ENCODE assay signal across 8 cellular contexts in the genomic region with DNA sequence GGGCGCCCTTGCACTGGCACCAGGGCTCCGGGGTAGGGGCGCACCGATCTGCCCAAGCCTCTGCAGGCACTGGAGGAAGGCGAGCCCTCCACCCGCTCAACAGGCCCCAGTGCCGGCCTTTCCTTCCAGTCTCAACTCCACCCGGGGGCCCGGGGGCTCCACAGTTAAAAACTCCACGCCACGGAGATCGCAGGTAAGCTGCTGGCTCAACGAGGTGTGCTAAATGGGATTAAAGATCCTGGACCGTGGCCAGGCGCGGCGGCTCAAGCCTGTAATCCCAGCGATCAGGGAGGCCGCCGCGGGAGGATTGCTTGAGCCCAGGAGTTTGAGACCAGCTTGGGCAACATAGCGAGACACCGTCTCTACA. TPM values are rescaled to one million over a fixed set of nuclear protein-coding genes. Genes with fewer than 3 reads are reported as not detected.
DNase-seq lines count a peak whose midpoint lies in the region; ATAC-seq, FAIRE-seq and TF ChIP-seq lines count a peak whose summit lies in the region.

No MANE protein-coding gene starts in this region.

- peak overlapping the region; percentile 99 for H3K4me2 ChIP-seq in osteoblast (ENCODE audit: insufficient read depth, low read length)

- in situ Hi-C loops in Panc1 (cut with HindIII; ENCODE audit: low pct_unique_long_range_greater_than_20kb, low sequenced_read_pairs), result no loop called here

- peaks cover 34% of the 10 kb centered on the region for H3K79me2 ChIP-seq in osteoblast (ENCODE audit: insufficient read depth, low read length)

- no peak for FAIRE-seq in GM12892 (lab: Jason Lieb, UNC)

- peaks cover 14% of the 10 kb centered on the region for H4K20me1 ChIP-seq in osteoblast (ENCODE audit: insufficient read depth, low read length)

- ATAC-seq in Panc1 (no peak), GM19452 (IDR thresholded peaks at IDR 0.05; ENCODE audit: unreplicated experiment) (no peak)

- H3K27ac ChIP-seq in Panc1 (ENCODE audit: low read length) (peak overlapping the region; percentile 74), osteoblast (ENCODE audit: low read depth, low read length) (peak overlapping the region; percentile 85)

- H3K4me1 Mint-ChIP-seq in Caco-2 (ENCODE audit: low read depth, unreplicated experiment), result peaks cover 19% of the 10 kb centered on the region

- peak overlapping the region; percentile 87 for H3K4me3 Mint-ChIP-seq in Caco-2 (ENCODE audit: unreplicated experiment)

- H3K9me3 ChIP-seq in Caco-2 (no peaks in the 10 kb centered on the region), Panc1 (ENCODE audit: control insufficient read depth, insufficient read depth, low read depth, low read length) (no peaks in the 10 kb centered on the region), osteoblast (ENCODE audit: low read depth, low read length) (no peaks in the 10 kb centered on the region)

- peak overlapping the region; percentile 95 for H3K27ac Mint-ChIP-seq in Caco-2 (ENCODE audit: unreplicated experiment)

- peak overlapping the region; percentile 94 for H2AFZ ChIP-seq in osteoblast (ENCODE audit: low read length)

- peaks cover 49% of the 10 kb centered on the region for H3K36me3 Mint-ChIP-seq in Caco-2 (ENCODE audit: insufficient read depth, unreplicated experiment)

- peak overlapping the region; percentile 85 for H3K4me3 ChIP-seq in Caco-2 (ENCODE audit: low read depth, low read length)
- H3K4me3 ChIP-seq in Panc1 (ENCODE audit: low read depth in 2 of 2, low read length in 2 of 2), result peak overlapping the region in 1 of 2 experiments; percentile 82; a peak in 3 of 4 replicates
- peak overlapping the region; percentile 40 for H3K4me3 ChIP-seq in epithelial cell of esophagus (ENCODE audit: low read length)
- H3K4me3 ChIP-seq in osteoblast (ENCODE audit: insufficient read depth, low read length), result peak overlapping the region; percentile 98

- no peaks in the 10 kb centered on the region for H3K27me3 ChIP-seq in Caco-2 (replicated peaks; ENCODE audit: control insufficient read depth, insufficient read depth, low read length)
- H3K27me3 ChIP-seq in Panc1 (ENCODE audit: control insufficient read depth, insufficient read depth, low read length), result no peaks in the 10 kb centered on the region
- no peaks in the 10 kb centered on the region for H3K27me3 ChIP-seq in osteoblast (ENCODE audit: insufficient read depth, low read length)

- peaks cover 10% of the 10 kb centered on the region for H3K4me1 ChIP-seq in Caco-2
- peaks cover 5% of the 10 kb centered on the region; the same call in 1 of the 2 replicates for H3K4me1 ChIP-seq in Panc1 (ENCODE audit: control insufficient read depth, insufficient read depth, low read length)
- H3K4me1 ChIP-seq in osteoblast (ENCODE audit: insufficient read depth, low read length), result peaks cover 21% of the 10 kb centered on the region

- CTCF ChIA-PET in Caco-2 (lab: Charles Lee) (no interaction called here), Panc1 (lab: Charles Lee) (no interaction called here)

- no peak for DNase-seq in Caco-2
- DNase-seq in Panc1 (ENCODE audit: low read depth, low spot score), result no peak
- DNase-seq in epithelial cell of esophagus (ENCODE audit: low read depth), result no peak
- no peak for DNase-seq in osteoblast (ENCODE audit: insufficient read length, low spot score, missing footprints)
- DNase-seq in NCI-H1417 treated with DMSO at 0.1 percent for 48 hours (lab: John Stamatoyannopoulos, UW), result no peak
- no peak for DNase-seq in AG08396 (ENCODE audit: low spot score)
- DNase-seq in GM12892 (ENCODE audit: insufficient read length), result no peak

- intact Hi-C loops in Caco-2 (cut with micrococcal nuclease; ENCODE audit: unreplicated experiment) (loop anchor here (2.0 kb wide), 1 partner anchor 54 kb away; no protein-coding TSS in a partner anchor), Panc1 (cut with micrococcal nuclease; ENCODE audit: unreplicated experiment) (no loop called here)

- no peaks in the 10 kb centered on the region for H3K9me3 Mint-ChIP-seq in Caco-2 (ENCODE audit: unreplicated experiment)

- BruUV-seq in Caco-2 (replicated peaks; lab: Mats Ljungman, UMichigan), result TSS peak; percentile 64
- no TSS peak for BruUV-seq in Panc1 (replicated peaks; lab: Mats Ljungman, UMichigan)

- TF ChIP-seq CTCF in Caco-2 (IDR thresholded peaks at IDR 0.05; ENCODE audit: insufficient read depth in 1 of 2, low read depth in 1 of 2, low read length in 1 of 2, severe bottlenecking in 1 of 2, unreplicated experiment in 1 of 2), result no peak
- no peak for TF ChIP-seq CTCF in Panc1 (IDR thresholded peaks at IDR 0.05)
- TF ChIP-seq CTCF in epithelial cell of esophagus (IDR thresholded peaks at IDR 0.05; ENCODE audit: insufficient read depth, low read depth, low read length, missing control alignments), result no peak
- TF ChIP-seq CTCF in osteoblast (IDR thresholded peaks at IDR 0.05; ENCODE audit: extremely low read depth, low read depth, low read length), result no peak

- H3K36me3 ChIP-seq in Caco-2 (ENCODE audit: control insufficient read depth, insufficient read depth, low read length) (no peaks in the 10 kb centered on the region; the same call in 1 of the 2 replicates), Panc1 (ENCODE audit: control insufficient read depth, insufficient read depth, low read length) (peaks cover 3% of the 10 kb centered on the region), osteoblast (ENCODE audit: insufficient read depth, low read length) (peaks cover 6% of the 10 kb centered on the region)

- no peaks in the 10 kb centered on the region for H3K27me3 Mint-ChIP-seq in Caco-2 (ENCODE audit: insufficient read depth, unreplicated experiment)

- POLR2A ChIA-PET in Caco-2 (lab: Charles Lee), result interaction anchor here (0.6 kb wide), 1 partner anchor 10 kb away, joined by 4 read pairs; no protein-coding TSS in a partner anchor
- POLR2A ChIA-PET in Panc1 (lab: Charles Lee), result no interaction called here

- TF ChIP-seq POLR2A in GM12892 (IDR thresholded peaks at IDR 0.05; ENCODE audit: low read depth, low read length), result no peak

RNA-seq across cellular contexts. Expression of gene HSF2BP, which starts 0.5 kb away (rescaled TPM):
- total RNA-seq in Caco-2 (2022) (10.9 and 11.9 TPM in 2 replicates), Panc1 (2021; ENCODE audit: unreplicated experiment) (4.2 TPM), osteoblast (1.8 and 2.1 TPM in 2 replicates)
- 3.5 TPM for polyA plus RNA-seq in Panc1 (2012; ENCODE audit: insufficient read length)
- 0.78 TPM for polyA plus RNA-seq in GM12892 (2012; ENCODE audit: missing spikeins)

RNA-seq across cellular contexts. Expression of gene RRP1B, which starts 0.6 kb away (rescaled TPM):
- 49.5 and 52.3 TPM in 2 replicates for total RNA-seq in Caco-2 (2022)
- total RNA-seq in Panc1 (2021; ENCODE audit: unreplicated experiment), result 30.7 TPM
- polyA plus RNA-seq in Panc1 (2012; ENCODE audit: insufficient read length), result 13.6 TPM
- 17.4 TPM in 2 replicates for total RNA-seq in osteoblast
- 14.1 TPM for polyA plus RNA-seq in GM12892 (2012; ENCODE audit: missing spikeins)
